ENCODE assay signal across 30 cellular contexts in the genomic region with DNA sequence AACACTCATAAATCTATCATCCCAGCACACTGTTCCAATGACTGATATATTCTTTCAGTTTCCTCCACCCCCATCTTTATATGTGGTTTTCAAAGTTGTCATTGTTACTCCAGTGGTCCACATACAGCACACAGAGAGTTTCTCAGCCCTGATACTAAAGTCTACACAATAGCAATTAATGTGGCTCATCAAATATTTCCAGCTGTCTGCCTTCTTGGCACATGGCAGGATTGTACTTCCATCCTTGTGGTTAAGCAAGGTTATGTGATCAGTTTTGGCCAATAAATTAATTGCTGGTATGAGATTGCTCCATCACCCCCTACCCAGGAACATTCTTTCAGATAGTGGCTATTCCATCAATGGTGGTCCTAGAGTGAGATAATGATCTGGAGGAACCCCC.
"Had no signal": no experiment of that assay in that cellular context is flagged by ENCODE, and none has a peak within 500 bp of the region (broad histone marks: within the 10 kb centered on the region; RNA-seq: fewer than 3 reads in every experiment).

No MANE protein-coding gene starts in this region.

- H3K4me3 Mint-ChIP-seq: activated CD4-positive, alpha-beta T cell treated with anti-CD3 and anti-CD28 coated beads, Interleukin-2, amount 10 ng/mL, durations not matched to agents 7 days and 5 days; activated CD8-positive, alpha-beta memory T cell treated with anti-CD3 and anti-CD28 coated beads, Interleukin-2, amount 10 ng/mL, durations not matched to agents 7 days and 5 days; activated CD8-positive, alpha-beta T cell treated with anti-CD3 and anti-CD28 coated beads, Interleukin-2, amount 10 ng/mL, durations not matched to agents 7 days and 5 days; activated T-cell treated with anti-CD3 and anti-CD28 coated beads, Interleukin-2, amount 50 U/mL, for 72 hours; effector memory CD8-positive, alpha-beta T cell; nephron; stimulated activated naive CD8-positive, alpha-beta T cell treated with anti-CD3 and anti-CD28 coated beads, Interleukin-15, Interleukin-2, amounts not matched to agents 100 ng/mL and 50 ng/mL, for 24 hours; WTC11 had no signal

- H3K9me3 Mint-ChIP-seq: activated T-cell treated with anti-CD3 and anti-CD28 coated beads, Interleukin-2, amount 50 U/mL, for 72 hours; effector memory CD8-positive, alpha-beta T cell; nephron; stimulated activated naive CD8-positive, alpha-beta T cell treated with anti-CD3 and anti-CD28 coated beads, Interleukin-15, Interleukin-2, amounts not matched to agents 100 ng/mL and 50 ng/mL, for 24 hours; WTC11 had no signal

- H3K36me3 ChIP-seq: adrenal gland, brain microvascular endothelial cell, gastrocnemius medialis, neutrophil, right lobe of liver, thyroid gland, upper lobe of left lung, vagina had no signal

- H3K36me3 Mint-ChIP-seq: activated naive CD4-positive, alpha-beta T cell treated with anti-CD3 and anti-CD28 coated beads, Interleukin-2, amount 50 U/mL, for 72 hours; WTC11 had no signal

- H3K4me3 ChIP-seq: adrenal gland, gastrocnemius medialis, mucosa of descending colon, right lobe of liver, skin epidermis, thyroid gland, upper lobe of left lung, vagina had no signal

- H3K4me1 ChIP-seq: adrenal gland, gastrocnemius medialis, right lobe of liver, thyroid gland, vagina had no signal

- H3K27me3 Mint-ChIP-seq: effector memory CD8-positive, alpha-beta T cell; stimulated activated naive CD8-positive, alpha-beta T cell treated with anti-CD3 and anti-CD28 coated beads, Interleukin-15, Interleukin-2, amounts not matched to agents 100 ng/mL and 50 ng/mL, for 24 hours had no signal

- H3K27ac Mint-ChIP-seq: activated CD4-positive, alpha-beta T cell treated with anti-CD3 and anti-CD28 coated beads, Interleukin-2, amount 10 ng/mL, durations not matched to agents 7 days and 5 days; activated CD8-positive, alpha-beta memory T cell treated with anti-CD3 and anti-CD28 coated beads, Interleukin-2, amount 10 ng/mL, durations not matched to agents 7 days and 5 days; activated naive CD4-positive, alpha-beta T cell treated with anti-CD3 and anti-CD28 coated beads, Interleukin-2, amount 50 U/mL, for 72 hours; activated T-cell treated with anti-CD3 and anti-CD28 coated beads, Interleukin-2, amount 50 U/mL, for 72 hours; nephron; stimulated activated naive CD8-positive, alpha-beta T cell treated with anti-CD3 and anti-CD28 coated beads, Interleukin-15, Interleukin-2, amounts not matched to agents 100 ng/mL and 50 ng/mL, for 24 hours; WTC11 had no signal

- ATAC-seq: activated CD8-positive, alpha-beta memory T cell treated with anti-CD3 and anti-CD28 coated beads, Interleukin-2, amount 10 ng/mL, durations not matched to agents 7 days and 5 days; activated CD8-positive, alpha-beta T cell treated with anti-CD3 and anti-CD28 coated beads, Interleukin-2, amount 10 ng/mL, durations not matched to agents 7 days and 5 days; activated T-cell treated with anti-CD3 and anti-CD28 coated beads, Interleukin-2, amount 50 U/mL, for 72 hours; effector memory CD8-positive, alpha-beta T cell; gastrocnemius medialis; left ventricle myocardium superior; mucosa of descending colon; right lobe of liver; WTC11 had no signal

- H3K27ac ChIP-seq: adrenal gland, brain microvascular endothelial cell, gastrocnemius medialis, neutrophil, right lobe of liver, skin epidermis, thyroid gland, upper lobe of left lung, vagina had no signal

- H3K4me1 Mint-ChIP-seq: WTC11 had no signal

- H3K27me3 ChIP-seq: adrenal gland, brain microvascular endothelial cell, gastrocnemius medialis, neutrophil, right lobe of liver, thyroid gland, upper lobe of left lung, vagina had no signal

- H3K9me3 ChIP-seq: adrenal gland, gastrocnemius medialis, mucosa of descending colon, neutrophil, right lobe of liver, thyroid gland, upper lobe of left lung, vagina had no signal

- DNase-seq: activated CD4-positive, alpha-beta T cell treated with anti-CD3 and anti-CD28 coated beads for 1 hour; activated CD4-positive, alpha-beta T cell treated with anti-CD3 and anti-CD28 coated beads, Interleukin-2, amount 10 ng/mL, durations not matched to agents 7 days and 5 days; activated CD8-positive, alpha-beta memory T cell treated with anti-CD3 and anti-CD28 coated beads, Interleukin-2, amount 10 ng/mL, durations not matched to agents 7 days and 5 days; activated CD8-positive, alpha-beta T cell treated with anti-CD3 and anti-CD28 coated beads, Interleukin-2, amount 10 ng/mL, durations not matched to agents 7 days and 5 days; activated naive CD4-positive, alpha-beta T cell; activated T-cell treated with anti-CD3 and anti-CD28 coated beads, Interleukin-2, amount 50 U/mL, for 72 hours; adrenal gland; aorta; brain microvascular endothelial cell; cortex of kidney; effector memory CD8-positive, alpha-beta T cell; erythroblast; gastrocnemius medialis; glutamatergic neuron; islet precursor cell; left ventricle myocardium superior; mucosa of descending colon; right lobe of liver; stimulated activated CD4-positive, alpha-beta T cell treated with anti-CD3 and anti-CD28 coated beads, Interleukin-12 subunit alpha, Interleukin-12 subunit beta, amount 100 ng/mL, for 4 hours; stimulated activated CD4-positive, alpha-beta T cell treated with anti-CD3 and anti-CD28 coated beads, Interleukin-4, amount 100 ng/mL, for 1 hour; T-helper 2 cell; thyroid gland; upper lobe of left lung had no signal
